Comparison of ENCODE assay signal across 8 cellular contexts in genomic region chr2:17646096-17646554, GRCh38.
DNase-seq lines count a peak whose midpoint lies in the region; ATAC-seq, FAIRE-seq and TF ChIP-seq lines count a peak whose summit lies in the region.

No MANE protein-coding gene starts in this region.

- H3K4me3 Mint-ChIP-seq in osteocyte (ENCODE audit: unreplicated experiment) = no peak overlapping the region

- no peaks in the 10 kb centered on the region for H3K27me3 Mint-ChIP-seq in osteocyte (ENCODE audit: unreplicated experiment)

- H3K36me3 Mint-ChIP-seq in osteocyte (ENCODE audit: unreplicated experiment) = no peaks in the 10 kb centered on the region

- peak; percentile 78 for TF ChIP-seq CTCF in osteocyte (IDR thresholded peaks at IDR 0.05)

- peaks cover 25% of the 10 kb centered on the region for H3K4me1 Mint-ChIP-seq in osteocyte (ENCODE audit: unreplicated experiment)

- peak; percentile 95 for FAIRE-seq in frontal cortex (lab: Jason Lieb, UNC)

- H3K27ac Mint-ChIP-seq in osteocyte (ENCODE audit: unreplicated experiment) = peak overlapping the region; percentile 3

- DNase-seq in ELR (ENCODE audit: low read depth) (peak; percentile 81), NCI-H82 (lab: John Stamatoyannopoulos, UW) (peak; percentile 64), frontal cortex (ENCODE audit: low spot score in 2 of 2) (peak; percentile 14 to 44), osteocyte (ENCODE audit: extremely low spot score, unreplicated experiment) (peak; percentile 81), NCI-H187 treated with DMSO at 0.1 percent for 48 hours (lab: John Stamatoyannopoulos, UW) (no peak)
- DNase-seq in activated T-cell treated with anti-CD3 and anti-CD28 coated beads, Interleukin-2, amount 50 U/mL, for 48 hours = peak; percentile 38 to 44

- H3K9me3 Mint-ChIP-seq in osteocyte (ENCODE audit: unreplicated experiment) = no peaks in the 10 kb centered on the region

- ATAC-seq in GM21390 (IDR thresholded peaks at IDR 0.05; ENCODE audit: unreplicated experiment) = peak; percentile 86
- ATAC-seq in HG03558 (IDR thresholded peaks at IDR 0.05; ENCODE audit: extremely low read depth, unreplicated experiment) = peak; percentile 89
